ENCODE assay signal across 24 cellular contexts in the genomic region with DNA sequence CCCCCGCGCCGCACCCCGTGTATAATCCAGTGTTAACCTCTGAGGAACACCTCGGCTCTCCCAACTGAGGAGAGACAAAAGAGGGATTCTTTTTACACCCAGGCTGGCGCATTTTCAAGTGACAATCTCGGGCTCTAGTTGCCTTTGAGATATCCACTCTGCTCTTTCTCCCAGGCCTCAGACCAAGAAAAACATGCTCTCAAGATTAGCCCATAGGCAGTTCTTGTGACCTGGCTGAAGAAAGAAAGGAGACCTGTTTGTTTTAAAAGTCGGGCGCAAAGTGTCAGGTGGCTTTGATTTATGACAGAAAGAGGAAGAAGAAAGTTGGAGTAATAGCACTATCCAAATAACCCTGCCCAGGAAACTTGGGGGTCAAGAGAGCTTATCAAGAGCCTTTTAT. TPM values are rescaled to one million over a fixed set of nuclear protein-coding genes. Genes with fewer than 3 reads are reported as not detected.
DNase-seq lines count a peak whose midpoint lies in the region; TF ChIP-seq lines count a peak whose summit lies in the region.
"Had no signal": no experiment of that assay in that cellular context is flagged by ENCODE, and none has a peak within 500 bp of the region (broad histone marks: within the 10 kb centered on the region; RNA-seq: fewer than 3 reads in every experiment).

No MANE protein-coding gene starts in this region.

- intact Hi-C loops in cardiac septum (cut with DNase I) (no loop called here), spleen (cut with DNase I; ENCODE audit: low total_unique reads) (no loop called here)

- DNase-seq in cardiac muscle cell (ENCODE audit: low read depth in 1 of 2, low spot score in 1 of 2): peak; percentile 43 to 69
- DNase-seq in cardiac septum (ENCODE audit: low spot score): no peak
- peak; percentile 35 for DNase-seq in brain microvascular endothelial cell
- DNase-seq in myocyte (ENCODE audit: low read depth): peak; percentile 33
- no peak for DNase-seq in spleen
- no peak for DNase-seq in stimulated activated naive CD4-positive, alpha-beta T cell (lab: John Stamatoyannopoulos, UW)
- no peak for DNase-seq in Peyer's patch
- DNase-seq in stimulated activated CD4-positive, alpha-beta T cell treated with anti-CD3 and anti-CD28 coated beads, Interleukin-12 subunit alpha, Interleukin-12 subunit beta, amount 100 ng/mL, for 4 hours: no peak
- DNase-seq: activated CD4-positive, alpha-beta memory T cell treated with anti-CD3 and anti-CD28 coated beads for 36 hours; activated naive CD4-positive, alpha-beta T cell treated with Interleukin-2 at 50 U/mL for 16 hours; aorta; CD4-positive, CD25-positive, alpha-beta regulatory T cell; cortex of kidney; DMS53; KG1; natural killer cell; NCI-H1048; NCI-H2029 treated with DMSO at 0.1 percent for 48 hours; SIG-M5; stimulated activated CD4-positive, alpha-beta T cell treated with anti-CD3 and anti-CD28 coated beads, Interleukin-4, amount 100 ng/mL, for 1 hour; T-helper 2 cell; WERI-Rb-1 had no signal

- H3K4me1 ChIP-seq in cardiac muscle cell (ENCODE audit: low read depth) (peaks cover 58% of the 10 kb centered on the region), spleen (no peaks in the 10 kb centered on the region), Peyer's patch (no peaks in the 10 kb centered on the region)
- H3K4me1 ChIP-seq: vagina had no signal

- H3K27me3 ChIP-seq in cardiac muscle cell: no peaks in the 10 kb centered on the region
- H3K27me3 ChIP-seq in brain microvascular endothelial cell (replicated peaks): no peaks in the 10 kb centered on the region
- peaks cover 0 to under 1% (median 0%) of the 10 kb centered on the region in 7 donors for H3K27me3 ChIP-seq in spleen (replicated peaks in 1 of 7)
- H3K27me3 ChIP-seq in Peyer's patch: no peaks in the 10 kb centered on the region
- H3K27me3 ChIP-seq: vagina had no signal

- peak overlapping the region; percentile 94 for H3K27ac ChIP-seq in cardiac muscle cell
- no peak overlapping the region for H3K27ac ChIP-seq in brain microvascular endothelial cell
- no peak overlapping the region for H3K27ac ChIP-seq in spleen
- H3K27ac ChIP-seq in Peyer's patch: no peak overlapping the region
- H3K27ac ChIP-seq: skin epidermis, vagina, WERI-Rb-1 had no signal

- H3K4me3 ChIP-seq in cardiac muscle cell (no peak overlapping the region), brain microvascular endothelial cell (ENCODE audit: low read depth, low read length) (no peak overlapping the region), spleen (no peak overlapping the region), Peyer's patch (no peak overlapping the region)
- H3K4me3 ChIP-seq: skin epidermis, vagina had no signal

- in situ Hi-C loops in brain microvascular endothelial cell (cut with HindIII; ENCODE audit: low pct_ligation_motif_present, low sequenced_read_pairs): no loop called here

- TF ChIP-seq POLR2A in spleen (IDR thresholded peaks at IDR 0.05) (no peak), Peyer's patch (IDR thresholded peaks at IDR 0.05) (no peak)

- 77 to 82% (median 78%) methylated on average over 9 of the region's 9 CpGs for WGBS in spleen, 5 donors

- H3K36me3 ChIP-seq in cardiac muscle cell (no peaks in the 10 kb centered on the region), brain microvascular endothelial cell (replicated peaks) (no peaks in the 10 kb centered on the region), spleen (no peaks in the 10 kb centered on the region), Peyer's patch (no peaks in the 10 kb centered on the region)
- H3K36me3 ChIP-seq: vagina, WERI-Rb-1 had no signal

- H3K9me3 ChIP-seq in cardiac muscle cell (ENCODE audit: low read depth) (no peaks in the 10 kb centered on the region), spleen (no peaks in the 10 kb centered on the region), Peyer's patch (no peaks in the 10 kb centered on the region)
- H3K9me3 ChIP-seq: vagina had no signal

- TF ChIP-seq CTCF in cardiac muscle cell (IDR thresholded peaks at IDR 0.05; ENCODE audit: low read depth, low read length) (no peak), brain microvascular endothelial cell (IDR thresholded peaks at IDR 0.05; ENCODE audit: low read depth, low read length, missing control alignments) (no peak), spleen (IDR thresholded peaks at IDR 0.05 in 8 of 11, conservative IDR thresholded peaks at IDR 0.05 in 3 of 11) (no peak), Peyer's patch (IDR thresholded peaks at IDR 0.05) (no peak)

RNA-seq across cellular contexts. Expression of gene SHISA2, which starts 27.3 kb away (rescaled TPM):
- total RNA-seq in cardiac muscle cell: 26.1 and 33.4 TPM in 2 replicates
- 11.8 and 16.5 TPM in 2 replicates for polyA plus RNA-seq in cardiac muscle cell
- 0.89 TPM for total RNA-seq in cardiac septum
- total RNA-seq in myocyte: 221 and 371 TPM in 2 replicates
- polyA plus RNA-seq in myocyte (2012): 37.3 TPM
- total RNA-seq in spleen: 1 to 10 TPM in 1 of 7 donors, under 1 TPM in 4, not detected in 2; 0.27 to 1.5 (median 0.39) TPM
- under 1 TPM; 0.33 to 0.99 (median 0.87) TPM for polyA plus RNA-seq in spleen
- total RNA-seq in Peyer's patch: under 1 TPM in 1 of 4 donors, not detected in 3; 0.47 TPM
- total RNA-seq: vagina had no signal
- polyA plus RNA-seq: aorta had no signal

Comparison
In these comparisons a context has a peak if more than half of its experiments do, and no peak if none do; other contexts are left out.
1. DNase-seq: peak in cardiac muscle cell (2 of 2), brain microvascular endothelial cell (single experiment) and myocyte (single experiment); none in cardiac septum (single experiment), spleen (single experiment), stimulated activated naive CD4-positive, alpha-beta T cell (0 of 6), Peyer's patch (0 of 3) and stimulated activated CD4-positive, alpha-beta T cell treated with anti-CD3 and anti-CD28 coated beads, Interleukin-12 subunit alpha, Interleukin-12 subunit beta, amount 100 ng/mL, for 4 hours (single experiment).